Comparison of ENCODE assay signal across 8 cellular contexts in genomic region chr4:70688795-70689231, GRCh38. TPM values are rescaled to one million over a fixed set of nuclear protein-coding genes. Genes with fewer than 3 reads are reported as not detected.
DNase-seq lines count a peak whose midpoint lies in the region; ATAC-seq and TF ChIP-seq lines count a peak whose summit lies in the region.

No MANE protein-coding gene starts in this region.

- peak overlapping the region; percentile 92 for H3K9ac ChIP-seq in endocrine pancreas (ENCODE audit: control insufficient read depth, insufficient read depth, low read length)

- H3K9me3 Mint-ChIP-seq in natural killer cell treated with Interleukin-12 subunit alpha and Interleukin-12 subunit beta and Interleukin-15 and Interleukin-18, amount 100 ng/mL, for 72 hours = no peaks in the 10 kb centered on the region

- TF ChIP-seq CTCF in AG04450 (IDR thresholded peaks at IDR 0.05; ENCODE audit: low read depth, low read length) (no peak), GM20000 (IDR thresholded peaks at IDR 0.05; ENCODE audit: extremely low read depth, missing control alignments) (no peak)

- POLR2A ChIA-PET in AG04450 (lab: Yijun Ruan, JAX) = interaction anchor here (1.8 kb wide), 1 partner anchor 15 kb away, joined by 5 read pairs; no protein-coding TSS in a partner anchor

- H3K27ac ChIP-seq in AG04450 (ENCODE audit: low read depth, low read length) = peak overlapping the region; percentile 83
- H3K27ac ChIP-seq in SJSA1 = peak overlapping the region; percentile 25

- H3K36me3 ChIP-seq in SJSA1 (peaks cover 40% of the 10 kb centered on the region), endocrine pancreas (ENCODE audit: control insufficient read depth, insufficient read depth, low read length) (no peaks in the 10 kb centered on the region)

- no peak for DNase-seq in AG04450 (ENCODE audit: low read depth, low spot score)
- DNase-seq in SJSA1 (ENCODE audit: low read depth in 1 of 2, low spot score in 2 of 2) = no peak
- DNase-seq in natural killer cell treated with Interleukin-12 subunit alpha and Interleukin-12 subunit beta and Interleukin-15 and Interleukin-18, amount 100 ng/mL, for 72 hours (ENCODE audit: low spot score) = no peak
- no peak for DNase-seq in C1 segment of cervical spinal cord (lab: John Stamatoyannopoulos, UW)
- DNase-seq in NK-92 treated with Interleukin-12 subunit alpha and Interleukin-12 subunit beta, amount 100 ng/mL, for 24 hours (lab: John Stamatoyannopoulos, UW) = no peak
- no peak for DNase-seq in GM20000 (ENCODE audit: low spot score)

- ATAC-seq in GM21526 (IDR thresholded peaks at IDR 0.05; ENCODE audit: low FRiP score, unreplicated experiment) = peak; percentile 10
- peak; percentile 1 to 17 for ATAC-seq in natural killer cell treated with Interleukin-12 subunit alpha and Interleukin-12 subunit beta and Interleukin-15 and Interleukin-18, amount 100 ng/mL, for 72 hours

- H3K4me3 ChIP-seq in AG04450 (ENCODE audit: low read depth, low read length) (peak overlapping the region; percentile 100), SJSA1 (peak overlapping the region; percentile 63), endocrine pancreas (ENCODE audit: control insufficient read depth, insufficient read depth, low read length) (peak overlapping the region; percentile 87)

- CTCF ChIA-PET in AG04450 (lab: Charles Lee) = interaction anchor here (0.9 to 4.6 kb wide), 5 partner anchors 11 to 37 kb away, joined by 3 to 30 read pairs (median 11); no protein-coding TSS in a partner anchor

- H3K36me3 Mint-ChIP-seq in natural killer cell treated with Interleukin-12 subunit alpha and Interleukin-12 subunit beta and Interleukin-15 and Interleukin-18, amount 100 ng/mL, for 72 hours = peaks cover 16% of the 10 kb centered on the region

- H3K4me1 ChIP-seq in SJSA1 (replicated peaks) (peaks cover 13% of the 10 kb centered on the region), endocrine pancreas (ENCODE audit: control insufficient read depth, insufficient read depth, low read length) (peaks cover 14% of the 10 kb centered on the region)

- H3K9me3 ChIP-seq in AG04450 (ENCODE audit: control insufficient read depth, insufficient read depth, low read length) = no peaks in the 10 kb centered on the region
- H3K9me3 ChIP-seq in SJSA1 (replicated peaks) = no peaks in the 10 kb centered on the region
- H3K9me3 ChIP-seq in endocrine pancreas (ENCODE audit: control insufficient read depth, low read length) = no peaks in the 10 kb centered on the region

- no peaks in the 10 kb centered on the region for H3K27me3 ChIP-seq in AG04450 (ENCODE audit: control insufficient read depth, insufficient read depth, low read length)
- H3K27me3 ChIP-seq in SJSA1 (replicated peaks) = no peaks in the 10 kb centered on the region
- H3K27me3 ChIP-seq in endocrine pancreas (ENCODE audit: control insufficient read depth, insufficient read depth, low read length) = no peaks in the 10 kb centered on the region

- H3K27me3 Mint-ChIP-seq in natural killer cell treated with Interleukin-12 subunit alpha and Interleukin-12 subunit beta and Interleukin-15 and Interleukin-18, amount 100 ng/mL, for 72 hours = no peaks in the 10 kb centered on the region

- peak overlapping the region; percentile 100 for H3K4me3 Mint-ChIP-seq in natural killer cell treated with Interleukin-12 subunit alpha and Interleukin-12 subunit beta and Interleukin-15 and Interleukin-18, amount 100 ng/mL, for 72 hours

- H3K4me1 Mint-ChIP-seq in natural killer cell treated with Interleukin-12 subunit alpha and Interleukin-12 subunit beta and Interleukin-15 and Interleukin-18, amount 100 ng/mL, for 72 hours (ENCODE audit: low read depth in 2 of 2) = peaks cover 31 to 36% of the 10 kb centered on the region in 2 donors

- peak overlapping the region; percentile 97 to 99 for H3K27ac Mint-ChIP-seq in natural killer cell treated with Interleukin-12 subunit alpha and Interleukin-12 subunit beta and Interleukin-15 and Interleukin-18, amount 100 ng/mL, for 72 hours

RNA-seq across cellular contexts. Expression of gene UTP3, which starts 0.5 kb away (rescaled TPM):
- polyA plus RNA-seq in AG04450 (2011; rRNA removed) = 24.3 and 27.1 TPM in 2 replicates
- polyA minus RNA-seq in AG04450 (2011; rRNA and poly(A)+ RNA removed) = 7.5 and 10.6 TPM in 2 replicates
- total RNA-seq in SJSA1 (2014; rRNA removed; shearing (Covaris generic)) = 12.7 and 18.1 TPM in 2 replicates
- total RNA-seq in natural killer cell treated with Interleukin-12 subunit alpha and Interleukin-12 subunit beta and Interleukin-15 and Interleukin-18, amount 100 ng/mL, for 72 hours = 10 to 100 TPM; 33.8 to 49.8 TPM

RNA-seq across cellular contexts. Expression of gene JCHAIN, which starts 22.5 kb away (rescaled TPM):
- 0.61 and 1.1 TPM in 2 replicates for polyA plus RNA-seq in AG04450 (2011; rRNA removed)
- polyA minus RNA-seq in AG04450 (2011; rRNA and poly(A)+ RNA removed) = 0.22 TPM in 1 of 2 replicates, not detected in the other
- not detected in 2 replicates for total RNA-seq in SJSA1 (2014; rRNA removed; shearing (Covaris generic))
- 10 to 100 TPM in 1 of 2 donors, not detected in 1; 39.7 TPM for total RNA-seq in natural killer cell treated with Interleukin-12 subunit alpha and Interleukin-12 subunit beta and Interleukin-15 and Interleukin-18, amount 100 ng/mL, for 72 hours

RNA-seq across cellular contexts. Expression of gene RUFY3, which starts 33.0 kb away (rescaled TPM):
- 39.1 and 57.9 TPM in 2 replicates for polyA plus RNA-seq in AG04450 (2011; rRNA removed)
- polyA minus RNA-seq in AG04450 (2011; rRNA and poly(A)+ RNA removed) = 36.0 and 42.0 TPM in 2 replicates
- 13.9 and 21.1 TPM in 2 replicates for total RNA-seq in SJSA1 (2014; rRNA removed; shearing (Covaris generic))
- 10 to 100 TPM; 17.7 to 26.3 TPM for total RNA-seq in natural killer cell treated with Interleukin-12 subunit alpha and Interleukin-12 subunit beta and Interleukin-15 and Interleukin-18, amount 100 ng/mL, for 72 hours
